17 cellular contexts compared by ENCODE assay signal in genomic region chr18:36814994-36815393, GRCh38. TPM values are rescaled to one million over a fixed set of nuclear protein-coding genes. Genes with fewer than 3 reads are reported as not detected.
A peak's percentile ranks its signal among the peaks of the same experiment; 100 is the strongest.
DNase-seq lines count a peak whose midpoint lies in the region; ATAC-seq and TF ChIP-seq lines count a peak whose summit lies in the region.
"Had no signal": no experiment of that assay in that cellular context is flagged by ENCODE, and none has a peak within 500 bp of the region (broad histone marks: within the 10 kb centered on the region; RNA-seq: fewer than 3 reads in every experiment).

No MANE protein-coding gene starts in this region.

- H4K20me1 ChIP-seq in mammary epithelial cell (ENCODE audit: insufficient read depth, low read length): no peaks in the 10 kb centered on the region

- TF ChIP-seq POLR2A in breast epithelium (IDR thresholded peaks at IDR 0.05) (no peak), heart left ventricle (IDR thresholded peaks at IDR 0.05) (no peak), thyroid gland (IDR thresholded peaks at IDR 0.05) (no peak), GM18505 (IDR thresholded peaks at IDR 0.05; ENCODE audit: borderline replicate concordance, extremely low read depth, insufficient read depth, insufficient read length) (no peak)

- dilution Hi-C loops in mammary epithelial cell (cut with HindIII; ENCODE audit: low sequenced_read_pairs): no loop called here

- H3K9me3 ChIP-seq in mammary epithelial cell (replicated peaks; ENCODE audit: insufficient read depth, low read length) (no peaks in the 10 kb centered on the region), breast epithelium (no peaks in the 10 kb centered on the region), heart left ventricle (no peaks in the 10 kb centered on the region), thyroid gland (no peaks in the 10 kb centered on the region)
- H3K9me3 ChIP-seq: neutrophil had no signal

- H3K36me3 ChIP-seq in mammary epithelial cell (ENCODE audit: insufficient read depth, low read length) (peaks cover 11% of the 10 kb centered on the region), breast epithelium (no peaks in the 10 kb centered on the region), heart left ventricle (peaks cover 0 to 57% (median 21%) of the 10 kb centered on the region in 9 donors), thyroid gland (peaks cover 0 to 5% of the 10 kb centered on the region in 2 donors)

- H3K4me3 ChIP-seq in mammary epithelial cell (replicated peaks in 1 of 3; ENCODE audit: insufficient read depth in 1 of 3, low read depth in 2 of 3, low read length in 3 of 3): no peak overlapping the region
- H3K4me3 ChIP-seq in breast epithelium: no peak overlapping the region
- H3K4me3 ChIP-seq in heart left ventricle: no peak overlapping the region
- no peak overlapping the region for H3K4me3 ChIP-seq in thyroid gland (replicated peaks in 1 of 3)

- peaks cover 15% of the 10 kb centered on the region for H3K4me1 ChIP-seq in mammary epithelial cell (ENCODE audit: insufficient read depth, low read length)
- no peaks in the 10 kb centered on the region for H3K4me1 ChIP-seq in breast epithelium
- peaks cover 0 to 24% (median 10%) of the 10 kb centered on the region in 12 donors for H3K4me1 ChIP-seq in heart left ventricle
- H3K4me1 ChIP-seq in thyroid gland: peaks cover 3 to 8% of the 10 kb centered on the region in 2 donors

- DNase-seq in mammary epithelial cell (no peak), breast epithelium (ENCODE audit: low spot score in 2 of 2) (no peak), NCI-H524 treated with DMSO at 0.1 percent for 48 hours (lab: John Stamatoyannopoulos, UW) (peak; percentile 65), heart left ventricle (peak in 1 of 5 donors; percentile 36), thyroid gland (peak; percentile 22 to 35), dermis blood vessel endothelial cell (no peak)
- DNase-seq: activated CD4-positive, alpha-beta T cell treated with anti-CD3 and anti-CD28 coated beads, Interleukin-2, amount 10 ng/mL, durations not matched to agents 7 days and 5 days; activated CD8-positive, alpha-beta memory T cell treated with anti-CD3 and anti-CD28 coated beads, Interleukin-2, amount 50 U/mL, for 4 hours; activated gamma-delta T cell treated with Interleukin-2 at 50 U/mL for 16 hours; amniotic stem cell; cerebellar nuclear complex; hippocampal formation; retina; stimulated activated naive CD4-positive, alpha-beta T cell treated with Interleukin-2 at 50 U/mL for 16 hours had no signal

- in situ Hi-C loops in mammary epithelial cell (cut with MboI; ENCODE audit: low sequenced_read_pairs in 2 of 2): no loop called here

- H3K27me3 ChIP-seq in mammary epithelial cell (ENCODE audit: insufficient read depth, low read length) (no peaks in the 10 kb centered on the region), breast epithelium (no peaks in the 10 kb centered on the region), heart left ventricle (no peaks in the 10 kb centered on the region), thyroid gland (no peaks in the 10 kb centered on the region)
- H3K27me3 ChIP-seq: neutrophil had no signal

- 86% methylated on average over 1 of the region's 1 CpG for WGBS in mammary epithelial cell (ENCODE audit: low coverage, missing lambda C conversion rate)
- WGBS in heart left ventricle, 4 donors: 21 to 69% (median 32%) methylated on average over 1 of the region's 1 CpG
- WGBS in thyroid gland, 2 donors: 0 to 29% methylated on average over 1 of the region's 1 CpG

- H3K4me2 ChIP-seq in mammary epithelial cell (ENCODE audit: insufficient read depth, low read depth, low read length): peak overlapping the region; percentile 45

- H3K27ac ChIP-seq in mammary epithelial cell (ENCODE audit: insufficient read depth, low read depth, low read length) (no peak overlapping the region), breast epithelium (no peak overlapping the region), heart left ventricle (peak overlapping the region in 2 of 12 donors; percentile 9 to 21), thyroid gland (no peak overlapping the region)
- H3K27ac ChIP-seq: neutrophil had no signal

- TF ChIP-seq CTCF in mammary epithelial cell (conservative IDR thresholded peaks at IDR 0.05 in 1 of 2, IDR thresholded peaks at IDR 0.05 in 1 of 2; ENCODE audit: extremely low read depth in 1 of 2, insufficient read depth in 1 of 2, low read depth in 1 of 2, low read length in 2 of 2): no peak
- TF ChIP-seq CTCF in breast epithelium (IDR thresholded peaks at IDR 0.05): no peak
- no peak for TF ChIP-seq CTCF in heart left ventricle (IDR thresholded peaks at IDR 0.05)
- TF ChIP-seq CTCF in thyroid gland (IDR thresholded peaks at IDR 0.05): no peak

- H2AFZ ChIP-seq in mammary epithelial cell (ENCODE audit: low read depth, low read length): no peak overlapping the region

- H3K9ac ChIP-seq in mammary epithelial cell (ENCODE audit: insufficient read depth, low read length): no peak overlapping the region

- peaks cover 2% of the 10 kb centered on the region for H3K79me2 ChIP-seq in mammary epithelial cell (ENCODE audit: insufficient read depth, low read length)

- peak; percentile 51 to 80 (median 72) for ATAC-seq in heart left ventricle
- no peak for ATAC-seq in HG03457 (IDR thresholded peaks at IDR 0.05; ENCODE audit: unreplicated experiment)
- no peak for ATAC-seq in GM18505 (IDR thresholded peaks at IDR 0.05; ENCODE audit: unreplicated experiment)

- intact Hi-C loops in mammary epithelial cell (cut with micrococcal nuclease): no loop called here
- intact Hi-C loops in breast epithelium (cut with DNase I; ENCODE audit: low total_unique reads): loop anchor here (5.0 kb wide), 1 partner anchor 547 kb away; no protein-coding TSS in a partner anchor
- intact Hi-C loops in heart left ventricle (cut with DNase I): loop anchor here in 1 of 10 donors (5.0 kb wide), 1 partner anchor 128 kb away; no protein-coding TSS in a partner anchor
- intact Hi-C loops in thyroid gland (cut with DNase I): no loop called here

- CTCF ChIA-PET in mammary epithelial cell (lab: Charles Lee; ENCODE audit: low non-redundant PET): no interaction called here

- no TSS peak for BruUV-seq in mammary epithelial cell (replicated peaks; lab: Mats Ljungman, UMichigan)

RNA-seq across cellular contexts. Expression of gene TPGS2, which starts 13.8 kb away (rescaled TPM):
- total RNA-seq in mammary epithelial cell (100 to 1,000 TPM; 117 to 125 TPM), breast epithelium (10 to 100 TPM; 70.8 to 98.7 (median 91.8) TPM), heart left ventricle (10 to 100 TPM; 22.2 to 67.6 (median 36.5) TPM), thyroid gland (100 to 1,000 TPM in 3 of 4 donors, 10 to 100 TPM in 1; 95.1 to 180 (median 142) TPM), dermis blood vessel endothelial cell (232 and 234 TPM in 2 replicates)
- polyA plus RNA-seq in mammary epithelial cell (393 TPM), heart left ventricle (10 to 100 TPM; 12.5 to 38.3 TPM)
- 247 TPM for polyA minus RNA-seq in mammary epithelial cell

RNA-seq across cellular contexts. Expression of gene KIAA1328, which starts 13.9 kb away (rescaled TPM):
- total RNA-seq in mammary epithelial cell (1 to 10 TPM; 7.7 to 9.0 TPM), breast epithelium (10 to 100 TPM; 17.4 to 36.1 (median 25.6) TPM), heart left ventricle (1 to 10 TPM; 3.7 to 6.4 (median 4.4) TPM), thyroid gland (10 to 100 TPM; 21.2 to 26.6 (median 24.8) TPM), dermis blood vessel endothelial cell (4.4 and 5.3 TPM in 2 replicates)
- polyA plus RNA-seq in mammary epithelial cell (3.0 TPM), heart left ventricle (1 to 10 TPM; 1.4 to 3.5 TPM)
- polyA minus RNA-seq in mammary epithelial cell: 9.4 TPM

Comparison
In these comparisons a context has a peak if more than half of its experiments do, and no peak if none do; other contexts are left out.
1. DNase-seq: peak in NCI-H524 treated with DMSO at 0.1 percent for 48 hours (single experiment) and thyroid gland (2 of 2); none in mammary epithelial cell (single experiment), breast epithelium (0 of 2) and dermis blood vessel endothelial cell (single experiment).
2. ATAC-seq: peak in heart left ventricle (4 of 4); none in HG03457 (single experiment) and GM18505 (single experiment).